In the genomic region with DNA sequence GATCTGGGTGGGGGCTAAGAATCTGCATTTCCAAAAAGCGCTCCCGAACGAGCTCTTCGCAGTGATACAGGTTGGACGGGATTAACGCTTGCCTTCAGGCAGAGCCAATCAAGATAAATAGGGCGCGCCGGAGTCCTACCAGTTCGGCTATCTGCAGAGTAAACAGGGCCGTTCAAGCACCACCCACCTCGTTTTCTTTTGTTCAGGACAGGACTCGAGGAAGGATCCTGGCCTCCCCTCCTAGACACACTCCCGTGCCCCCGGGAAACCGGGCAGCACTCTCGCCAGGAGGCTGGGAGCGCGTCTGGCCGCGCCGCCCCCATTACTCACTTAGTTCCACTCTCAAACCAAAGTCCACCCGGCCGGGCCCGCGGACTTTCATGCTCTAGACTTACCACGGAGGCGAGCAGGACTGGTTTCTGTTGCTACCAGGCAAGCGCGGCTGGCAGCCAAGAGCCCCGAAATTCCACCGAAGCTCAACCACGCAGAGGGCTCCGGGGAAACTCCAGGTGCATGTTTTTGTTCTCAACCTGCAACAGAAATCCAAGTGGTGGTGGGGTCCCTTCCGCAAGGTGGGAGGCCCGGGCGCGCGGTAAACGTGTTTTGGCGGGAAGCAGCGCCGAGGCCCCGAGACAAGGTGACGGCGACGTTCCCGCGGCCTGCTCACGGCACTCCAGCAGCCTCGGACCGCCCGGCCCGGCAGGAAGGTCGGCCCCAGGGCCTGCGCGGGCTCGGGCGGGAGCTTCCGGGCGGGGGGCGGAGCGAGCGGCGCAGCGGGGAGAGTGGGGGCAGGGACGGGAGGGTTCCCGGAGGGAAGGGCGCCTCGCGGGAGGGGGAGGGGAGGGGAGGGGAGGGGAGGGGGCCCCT, we compare ENCODE assay signal across 8 cellular contexts. TPM values are rescaled to one million over a fixed set of nuclear protein-coding genes. Genes with fewer than 3 reads are reported as not detected.
DNase-seq lines count a peak whose midpoint lies in the region; ATAC-seq and TF ChIP-seq lines count a peak whose summit lies in the region.

No MANE protein-coding gene starts in this region.

- H2AFZ ChIP-seq in osteoblast (ENCODE audit: low read length), result peak overlapping the region; percentile 35

- no peak for TF ChIP-seq CTCF in osteoblast (IDR thresholded peaks at IDR 0.05; ENCODE audit: extremely low read depth, low read depth, low read length)
- no peak for TF ChIP-seq CTCF in upper lobe of left lung (IDR thresholded peaks at IDR 0.05)

- no peaks in the 10 kb centered on the region for H3K9me3 ChIP-seq in HUES6 (ENCODE audit: control insufficient read depth, insufficient read depth, low read depth, low read length)
- H3K9me3 ChIP-seq in SK-N-MC (ENCODE audit: low read depth, low read length), result no peaks in the 10 kb centered on the region
- no peaks in the 10 kb centered on the region for H3K9me3 ChIP-seq in osteoblast (ENCODE audit: low read depth, low read length)
- H3K9me3 ChIP-seq in upper lobe of left lung, result no peaks in the 10 kb centered on the region

- TF ChIP-seq POLR2A in upper lobe of left lung (IDR thresholded peaks at IDR 0.05), result peak in 2 of 4 donors; percentile 6 to 42

- peaks cover 68% of the 10 kb centered on the region for H3K4me1 Mint-ChIP-seq in activated naive CD8-positive, alpha-beta T cell treated with anti-CD3 and anti-CD28 coated beads for 36 hours

- H3K27me3 ChIP-seq in HUES6 (ENCODE audit: control insufficient read depth, insufficient read depth, low read length) (no peaks in the 10 kb centered on the region), osteoblast (ENCODE audit: insufficient read depth, low read length) (no peaks in the 10 kb centered on the region), upper lobe of left lung (no peaks in the 10 kb centered on the region)

- H3K27ac ChIP-seq in HUES6 (ENCODE audit: low read depth, low read length) (peak overlapping the region; percentile 100), SK-N-MC (peak overlapping the region; percentile 84), osteoblast (ENCODE audit: low read depth, low read length) (peak overlapping the region; percentile 75), upper lobe of left lung (peak overlapping the region; percentile 96 to 100 (median 100))

- peak overlapping the region; percentile 93 for H3K4me3 Mint-ChIP-seq in activated naive CD8-positive, alpha-beta T cell treated with anti-CD3 and anti-CD28 coated beads for 36 hours

- H4K20me1 ChIP-seq in osteoblast (ENCODE audit: insufficient read depth, low read length), result peaks cover 68% of the 10 kb centered on the region

- H3K79me2 ChIP-seq in osteoblast (ENCODE audit: insufficient read depth, low read length), result peaks cover 98% of the 10 kb centered on the region

- H3K27me3 Mint-ChIP-seq in activated naive CD8-positive, alpha-beta T cell treated with anti-CD3 and anti-CD28 coated beads for 36 hours, result no peaks in the 10 kb centered on the region

- intact Hi-C loops in Right ventricle myocardium superior (cut with DNase I), result no loop called here

- peak overlapping the region; percentile 100 for H3K9ac ChIP-seq in HUES6 (ENCODE audit: low read length)
- H3K9ac ChIP-seq in SK-N-MC (ENCODE audit: insufficient read length), result peak overlapping the region; percentile 91

- 11 to 33% methylated on average over 11 to 60 of the region's 71 CpGs for WGBS in upper lobe of left lung, 2 donors

- ATAC-seq in GM21526 (IDR thresholded peaks at IDR 0.05; ENCODE audit: low FRiP score, unreplicated experiment) (peak; percentile 40), Right ventricle myocardium superior (ENCODE audit: poor library complexity) (peak; percentile 96), upper lobe of left lung (ENCODE audit: low FRiP score in 2 of 2) (peak; percentile 89 to 94)

- no peak for TF ChIP-seq EP300 in upper lobe of left lung (IDR thresholded peaks at IDR 0.05)

- H3K36me3 ChIP-seq in HUES6 (ENCODE audit: control insufficient read depth, insufficient read depth, low read length), result peaks cover 58% of the 10 kb centered on the region
- H3K36me3 ChIP-seq in SK-N-MC (ENCODE audit: insufficient read depth, low read length), result peaks cover 47% of the 10 kb centered on the region
- H3K36me3 ChIP-seq in osteoblast (ENCODE audit: insufficient read depth, low read length), result peaks cover 38% of the 10 kb centered on the region
- H3K36me3 ChIP-seq in upper lobe of left lung, result peaks cover 12 to 48% (median 34%) of the 10 kb centered on the region in 4 donors

- H3K4me1 ChIP-seq in HUES6 (ENCODE audit: control insufficient read depth, insufficient read depth, low read length) (peaks cover 30% of the 10 kb centered on the region), osteoblast (ENCODE audit: insufficient read depth, low read length) (peaks cover 39% of the 10 kb centered on the region), upper lobe of left lung (peaks cover 45 to 89% (median 64%) of the 10 kb centered on the region in 4 donors)

- no peaks in the 10 kb centered on the region for H3K9me3 Mint-ChIP-seq in activated naive CD8-positive, alpha-beta T cell treated with anti-CD3 and anti-CD28 coated beads for 36 hours

- peak overlapping the region; percentile 97 for H3K27ac Mint-ChIP-seq in activated naive CD8-positive, alpha-beta T cell treated with anti-CD3 and anti-CD28 coated beads for 36 hours

- H3K4me3 ChIP-seq in HUES6 (ENCODE audit: low read depth, low read length) (peak overlapping the region; percentile 81), SK-N-MC (peak overlapping the region; percentile 85), osteoblast (ENCODE audit: insufficient read depth, low read length) (peak overlapping the region; percentile 77), upper lobe of left lung (peak overlapping the region; percentile 66 to 91 (median 86))

- H3K36me3 Mint-ChIP-seq in activated naive CD8-positive, alpha-beta T cell treated with anti-CD3 and anti-CD28 coated beads for 36 hours, result peaks cover 85% of the 10 kb centered on the region

- H3K4me2 ChIP-seq in osteoblast (ENCODE audit: insufficient read depth, low read length), result peak overlapping the region; percentile 81

- DNase-seq in D341Med (ENCODE audit: low spot score), result peak; percentile 95
- DNase-seq in SK-N-MC (ENCODE audit: low read depth, low spot score), result no peak
- DNase-seq in activated naive CD8-positive, alpha-beta T cell treated with anti-CD3 and anti-CD28 coated beads for 36 hours, result peak; percentile 86
- peak; percentile 86 for DNase-seq in Right ventricle myocardium superior
- peak; percentile 95 for DNase-seq in osteoblast (ENCODE audit: insufficient read length, low spot score, missing footprints)
- DNase-seq in upper lobe of left lung, result peak; percentile 85 to 96

RNA-seq across cellular contexts. Expression of gene HNRNPF, which starts 12.7 kb away (rescaled TPM):
- 100 to 1,000 TPM; 530 to 544 TPM for total RNA-seq in activated naive CD8-positive, alpha-beta T cell treated with anti-CD3 and anti-CD28 coated beads for 36 hours
- total RNA-seq in Right ventricle myocardium superior (77.5 TPM), osteoblast (221 and 229 TPM in 2 replicates), upper lobe of left lung (100 to 1,000 TPM in 5 of 6 donors, 10 to 100 TPM in 1; 80.7 to 225 (median 177) TPM)

RNA-seq across cellular contexts. Expression of gene FXYD4, which starts 24.9 kb away (rescaled TPM):
- not detected for total RNA-seq in activated naive CD8-positive, alpha-beta T cell treated with anti-CD3 and anti-CD28 coated beads for 36 hours
- not detected for total RNA-seq in Right ventricle myocardium superior
- not detected in 2 replicates for total RNA-seq in osteoblast
- 1 to 10 TPM in 3 of 6 donors, not detected in 3; 2.5 to 4.0 (median 2.7) TPM for total RNA-seq in upper lobe of left lung

RNA-seq across cellular contexts. Expression of gene ZNF487, which starts 40.6 kb away (rescaled TPM):
- total RNA-seq in activated naive CD8-positive, alpha-beta T cell treated with anti-CD3 and anti-CD28 coated beads for 36 hours, result 1 to 10 TPM; 2.4 to 2.9 TPM
- total RNA-seq in Right ventricle myocardium superior (2.0 TPM), osteoblast (8.3 and 9.4 TPM in 2 replicates), upper lobe of left lung (10 to 100 TPM in 3 of 6 donors, 1 to 10 TPM in 3; 4.5 to 25.0 (median 11.0) TPM)

Comparison
In these comparisons a context has a peak if more than half of its experiments do, and no peak if none do; other contexts are left out.
1. ATAC-seq: peak in every context shown above with its lines; median percentile 96 in Right ventricle myocardium superior; 92 in upper lobe of left lung; 40 in GM21526.